Comparison of ENCODE assay signal across 8 cellular contexts in genomic region chr6:26021350-26022165, GRCh38. TPM values are rescaled to one million over a fixed set of nuclear protein-coding genes. Genes with fewer than 3 reads are reported as not detected.
DNase-seq lines count a peak whose midpoint lies in the region; ATAC-seq and FAIRE-seq lines count a peak whose summit lies in the region.

No MANE protein-coding gene starts in this region.

- DNase-seq in AG20443 (ENCODE audit: low spot score), result peak; percentile 90
- no peak for DNase-seq in GM19239 (ENCODE audit: insufficient read length, low spot score)
- peak; percentile 93 for DNase-seq in NCI-H510A treated with DMSO at 0.1 percent for 48 hours (lab: John Stamatoyannopoulos, UW)
- peak; percentile 71 to 79 for DNase-seq in activated CD4-positive, alpha-beta T cell treated with anti-CD3 and anti-CD28 coated beads for 24 hours (ENCODE audit: low read depth in 2 of 2)
- peak; percentile 96 for DNase-seq in cerebellum (ENCODE audit: low spot score)
- peak; percentile 93 for DNase-seq in kidney tubule cell (ENCODE audit: low spot score)
- peak; percentile 44 to 80 (median 66) for DNase-seq in stimulated activated CD4-positive, alpha-beta T cell treated with anti-CD3 and anti-CD28 coated beads, Interleukin-1b, Interleukin-23, amount 100 ng/mL, for 24 hours (ENCODE audit: low read depth in 4 of 4, low spot score in 1 of 4)

- ATAC-seq in HG03439 (IDR thresholded peaks at IDR 0.05; ENCODE audit: unreplicated experiment), result peak; percentile 46

- FAIRE-seq in GM19239 (lab: Jason Lieb, UNC), result peak; percentile 90

RNA-seq across cellular contexts. Expression of gene TRIM38, which starts 59.0 kb away (rescaled TPM):
- 0.73 TPM for total RNA-seq in cerebellum
